In genomic region chr10:80136134-80136571, GRCh38 we compare ENCODE assay signal across 9 cellular contexts. TPM values are rescaled to one million over a fixed set of nuclear protein-coding genes. Genes with fewer than 3 reads are reported as not detected.
DNase-seq lines count a peak whose midpoint lies in the region; ATAC-seq and TF ChIP-seq lines count a peak whose summit lies in the region.
"Had no signal": no experiment of that assay in that cellular context is flagged by ENCODE, and none has a peak within 500 bp of the region (broad histone marks: within the 10 kb centered on the region; RNA-seq: fewer than 3 reads in every experiment).

No MANE protein-coding gene starts in this region.

- H3K27ac ChIP-seq in lower lobe of right lung (peak overlapping the region; percentile 73), SK-N-SH (ENCODE audit: low read depth in 2 of 2, low read length in 1 of 2) (no peak overlapping the region)

- intact Hi-C loops in lower lobe of right lung (cut with DNase I) = no loop called here

- WGBS in SK-N-SH (ENCODE audit: low lambda C conversion rate) = 83% methylated on average over 4 of the region's 8 CpGs

- TF ChIP-seq RAD21 in SK-N-SH (IDR thresholded peaks at IDR 0.05; ENCODE audit: low read length) = no peak

- peak; percentile 62 to 70 for ATAC-seq in lower lobe of right lung
- ATAC-seq: activated CD4-positive, alpha-beta T cell treated with anti-CD3 and anti-CD28 coated beads for 36 hours had no signal

- no peak overlapping the region for H3K4me3 ChIP-seq in lower lobe of right lung
- H3K4me3 ChIP-seq in SK-N-SH (ENCODE audit: low read depth in 2 of 2, low read length in 1 of 2) = no peak overlapping the region

- no peak overlapping the region for H2AFZ ChIP-seq in SK-N-SH (ENCODE audit: low read depth)

- H3F3A ChIP-seq in SK-N-SH (replicated peaks; ENCODE audit: insufficient read depth) = no peaks in the 10 kb centered on the region

- H3K4me1 ChIP-seq in lower lobe of right lung (peaks cover 24% of the 10 kb centered on the region), SK-N-SH (ENCODE audit: control insufficient read depth in 1 of 2, insufficient read depth in 2 of 2, low read depth in 1 of 2, low read length in 1 of 2) (no peaks in the 10 kb centered on the region; a peak in 1 of 4 replicates)

- H3K9ac ChIP-seq in SK-N-SH = no peak overlapping the region

- H3K9me3 ChIP-seq in lower lobe of right lung (no peaks in the 10 kb centered on the region), SK-N-SH (no peaks in the 10 kb centered on the region)

- H3K27me3 ChIP-seq in lower lobe of right lung (ENCODE audit: low read depth) (peaks cover 22% of the 10 kb centered on the region), SK-N-SH (ENCODE audit: insufficient read depth) (peaks cover 23% of the 10 kb centered on the region; the same call in 1 of the 2 replicates)

- DNase-seq in NCI-H1694 (lab: John Stamatoyannopoulos, UW) (peak; percentile 15), dermis blood vessel endothelial cell (peak; percentile 40), lower lobe of right lung (peak; percentile 73), ureter (ENCODE audit: low spot score) (peak; percentile 76), DMS153 (lab: John Stamatoyannopoulos, UW) (no peak), SK-N-SH (no peak)
- no peak for DNase-seq in activated naive CD4-positive, alpha-beta T cell treated with anti-CD3 and anti-CD28 coated beads, Interleukin-2, amount 50 U/mL, for 16 hours
- DNase-seq: activated CD4-positive, alpha-beta T cell treated with anti-CD3 and anti-CD28 coated beads for 36 hours; GF-D8 had no signal

- no peak for TF ChIP-seq EP300 in SK-N-SH (IDR thresholded peaks at IDR 0.05; ENCODE audit: borderline replicate concordance in 1 of 2, low read depth in 1 of 2, low read length in 1 of 2)

- no peaks in the 10 kb centered on the region for H3K79me2 ChIP-seq in SK-N-SH (ENCODE audit: insufficient read depth)

- H3K9me2 ChIP-seq in SK-N-SH = no peaks in the 10 kb centered on the region

- no peaks in the 10 kb centered on the region for H4K20me1 ChIP-seq in SK-N-SH (ENCODE audit: insufficient read depth)

- no peaks in the 10 kb centered on the region for H3K36me3 ChIP-seq in lower lobe of right lung
- H3K36me3 ChIP-seq in SK-N-SH (replicated peaks in 1 of 2; ENCODE audit: control insufficient read depth in 1 of 2, insufficient read depth in 2 of 2, low read length in 1 of 2) = no peaks in the 10 kb centered on the region

- CTCF ChIA-PET in SK-N-SH (lab: Yijun Ruan, JAX) = no interaction called here

- no peak overlapping the region for H3K4me2 ChIP-seq in SK-N-SH

- TF ChIP-seq CTCF in lower lobe of right lung (IDR thresholded peaks at IDR 0.05) (no peak), SK-N-SH (IDR thresholded peaks at IDR 0.05) (no peak)

- POLR2A ChIA-PET in SK-N-SH (lab: Yijun Ruan, JAX) = no interaction called here

TF ChIP-seq in SK-N-SH, 30 proteins besides CTCF, POLR2A, EP300 and RAD21:
- TF ChIP-seq CHD2 (IDR thresholded peaks at IDR 0.05; ENCODE audit: low read length, partially characterized antibody) = no peak
- no peak for TF ChIP-seq MAX (IDR thresholded peaks at IDR 0.05; ENCODE audit: low read depth)
- no peak for TF ChIP-seq POLR2AphosphoS5 (IDR thresholded peaks at IDR 0.05; ENCODE audit: low read depth, low read length)
- TF ChIP-seq TCF12 (IDR thresholded peaks at IDR 0.05) = no peak
- TF ChIP-seq TAF1 (IDR thresholded peaks at IDR 0.05; ENCODE audit: borderline replicate concordance, low read depth, low read length) = no peak

RNA-seq across cellular contexts. Expression of gene PLAC9, which starts 3.6 kb away (rescaled TPM):
- total RNA-seq in dermis blood vessel endothelial cell (0.60 and 0.68 TPM in 2 replicates), lower lobe of right lung (38.0 TPM), ureter (44.2 TPM)
- polyA plus RNA-seq in SK-N-SH (2012; rRNA removed) = 0.21 TPM in 1 of 2 replicates, not detected in the other
- polyA plus RNA-seq in SK-N-SH (2012; cell fraction: cytosol; rRNA removed) = 0.10 and 0.29 TPM in 2 replicates
- 0.14 and 0.62 TPM in 2 replicates for polyA plus RNA-seq in SK-N-SH (2012; cell fraction: nucleus; rRNA removed)
- total RNA-seq: activated CD4-positive, alpha-beta T cell treated with anti-CD3 and anti-CD28 coated beads for 36 hours had no signal

RNA-seq across cellular contexts. Expression of gene TMEM254, which starts 57.7 kb away (rescaled TPM):
- total RNA-seq in dermis blood vessel endothelial cell (4.9 and 7.3 TPM in 2 replicates), lower lobe of right lung (18.6 TPM), ureter (38.0 TPM)
- polyA plus RNA-seq in SK-N-SH (2012; rRNA removed) = 20.5 and 27.3 TPM in 2 replicates
- polyA plus RNA-seq in SK-N-SH (2012; cell fraction: cytosol; rRNA removed) = 24.2 and 28.0 TPM in 2 replicates
- polyA plus RNA-seq in SK-N-SH (2012; cell fraction: nucleus; rRNA removed) = 10.1 and 21.5 TPM in 2 replicates

Comparison
In these comparisons a context has a peak if more than half of its experiments do, and no peak if none do; other contexts are left out.
1. DNase-seq: peak in NCI-H1694 (single experiment), dermis blood vessel endothelial cell (single experiment), lower lobe of right lung (single experiment) and ureter (single experiment); none in activated naive CD4-positive, alpha-beta T cell treated with anti-CD3 and anti-CD28 coated beads, Interleukin-2, amount 50 U/mL, for 16 hours (single experiment), DMS153 (single experiment) and SK-N-SH (single experiment).
2. RNA of gene PLAC9, which starts 3.6 kb away (total RNA-seq): 44.2 TPM in ureter (single experiment) and 38.0 TPM in lower lobe of right lung (single experiment); 0.60 to 0.68 TPM in dermis blood vessel endothelial cell; every median in the first group is over 10 times any median in the second.